In genomic region chr18:50839996-50840395, GRCh38 we compare ENCODE assay signal across 26 cellular contexts. TPM values are rescaled to one million over a fixed set of nuclear protein-coding genes. Genes with fewer than 3 reads are reported as not detected.
"Had no signal": no experiment of that assay in that cellular context is flagged by ENCODE, and none has a peak within 500 bp of the region (broad histone marks: within the 10 kb centered on the region; RNA-seq: fewer than 3 reads in every experiment).

No MANE protein-coding gene starts in this region.

- H3K4me3 ChIP-seq: body of pancreas, left lung, spleen, stomach, testis, upper lobe of left lung had no signal

- FAIRE-seq: frontal cortex had no signal

- ATAC-seq: activated CD8-positive, alpha-beta T cell treated with anti-CD3 and anti-CD28 coated beads, Interleukin-2, amount 10 ng/mL, durations not matched to agents 7 days and 5 days; activated T-cell treated with anti-CD3 and anti-CD28 coated beads, Interleukin-2, amount 50 U/mL, for 72 hours; body of pancreas; left lung; sciatic nerve; SK-N-SH treated with all-trans-retinoic acid at 6 μM for 48 hours had no signal

- H3K9me3 ChIP-seq: body of pancreas, left lung, spleen, stomach, testis, upper lobe of left lung had no signal

- H3K4me1 ChIP-seq: testis had no signal

- H3K36me3 ChIP-seq: left lung, spleen, stomach, upper lobe of left lung had no signal

- H3K27me3 ChIP-seq: body of pancreas, left lung, spleen, stomach, testis, upper lobe of left lung had no signal

- DNase-seq: activated CD4-positive, alpha-beta T cell treated with anti-CD3 and anti-CD28 coated beads, Interleukin-2, amount 10 ng/mL, durations not matched to agents 24 days and 14 days; activated CD4-positive, CD25-positive, alpha-beta regulatory T cell; activated CD8-positive, alpha-beta memory T cell treated with anti-CD3 and anti-CD28 coated beads, Interleukin-2, amount 50 U/mL, for 48 hours; activated CD8-positive, alpha-beta T cell treated with anti-CD3 and anti-CD28 coated beads, Interleukin-2, amount 10 ng/mL, durations not matched to agents 7 days and 5 days; activated gamma-delta T cell treated with Interleukin-2 at 50 U/mL for 16 hours; activated naive CD8-positive, alpha-beta T cell treated with anti-CD3 and anti-CD28 coated beads for 36 hours; activated T-cell treated with anti-CD3 and anti-CD28 coated beads, Interleukin-2, amount 50 U/mL, for 72 hours; amygdala; body of pancreas; cortex of kidney; effector memory CD4-positive, alpha-beta T cell; islet precursor cell; left lung; mesenchymal stem cell; occipital lobe; spleen; stomach; T-helper 1 cell; T1000; testis; upper lobe of left lung had no signal

- H3K27ac ChIP-seq: epithelial cell of prostate, left lung, stomach, testis, upper lobe of left lung had no signal

RNA-seq across cellular contexts. Expression of gene MRO, which starts 20.2 kb away (rescaled TPM):
- total RNA-seq: activated CD4-positive, alpha-beta T cell treated with anti-CD3 and anti-CD28 coated beads, Interleukin-2, amount 10 ng/mL, durations not matched to agents 24 days and 14 days; activated CD8-positive, alpha-beta T cell treated with anti-CD3 and anti-CD28 coated beads, Interleukin-2, amount 10 ng/mL, durations not matched to agents 7 days and 5 days; activated naive CD8-positive, alpha-beta T cell treated with anti-CD3 and anti-CD28 coated beads for 36 hours; activated T-cell treated with anti-CD3 and anti-CD28 coated beads, Interleukin-2, amount 50 U/mL, for 72 hours; natural killer cell treated with Interleukin-12 subunit alpha and Interleukin-12 subunit beta and Interleukin-15 and Interleukin-18, amount 100 ng/mL, for 72 hours had no signal
